In genomic region chr14:44029933-44030332, GRCh38 we compare ENCODE assay signal across 23 cellular contexts.
DNase-seq lines count a peak whose midpoint lies in the region; ATAC-seq and TF ChIP-seq lines count a peak whose summit lies in the region.
"Had no signal": no experiment of that assay in that cellular context is flagged by ENCODE, and none has a peak within 500 bp of the region (broad histone marks: within the 10 kb centered on the region; RNA-seq: fewer than 3 reads in every experiment).

No MANE protein-coding gene starts in this region.

- peak; percentile 63 for DNase-seq in SIG-M5 treated with dmso at 0.1 percent for 504 hours (lab: John Stamatoyannopoulos, UW; ENCODE audit: unreplicated experiment)
- DNase-seq in SIG-M5 (lab: John Stamatoyannopoulos, UW), result no peak
- DNase-seq in SK-MEL-5 (ENCODE audit: low read depth, low spot score), result peak; percentile 10
- peak; percentile 8 for DNase-seq in fibroblast of the aortic adventitia (ENCODE audit: low read depth)
- peak; percentile 39 for DNase-seq in skeletal muscle cell (ENCODE audit: low read depth)
- no peak for DNase-seq in activated naive CD8-positive, alpha-beta T cell treated with anti-CD3 and anti-CD28 coated beads for 36 hours
- DNase-seq: 8988T; activated CD4-positive, alpha-beta memory T cell treated with anti-CD3 and anti-CD28 coated beads, Interleukin-2, amount 10 ng/mL, durations not matched to agents 7 days and 5 days; activated CD4-positive, CD25-positive, alpha-beta regulatory T cell; activated T-cell treated with anti-CD3 and anti-CD28 coated beads for 4 hours; amniotic stem cell; COR-L47; NCI-H187; NCI-H774; PC-3; SK-N-SH; stimulated activated CD8-positive, alpha-beta memory T cell treated with anti-CD3 and anti-CD28 coated beads, Interleukin-4, amount 100 ng/mL, for 48 hours had no signal

- H3K4me1 Mint-ChIP-seq in activated naive CD8-positive, alpha-beta T cell treated with anti-CD3 and anti-CD28 coated beads for 36 hours, result no peaks in the 10 kb centered on the region
- H3K4me1 Mint-ChIP-seq: activated CD4-positive, alpha-beta memory T cell treated with anti-CD3 and anti-CD28 coated beads, Interleukin-2, amount 10 ng/mL, durations not matched to agents 7 days and 5 days; B cell; central memory CD8-positive, alpha-beta T cell had no signal

- no peaks in the 10 kb centered on the region for H3K36me3 Mint-ChIP-seq in activated naive CD8-positive, alpha-beta T cell treated with anti-CD3 and anti-CD28 coated beads for 36 hours

- H3K27ac Mint-ChIP-seq in activated naive CD8-positive, alpha-beta T cell treated with anti-CD3 and anti-CD28 coated beads for 36 hours, result no peak overlapping the region
- H3K27ac Mint-ChIP-seq: activated CD4-positive, alpha-beta memory T cell treated with anti-CD3 and anti-CD28 coated beads, Interleukin-2, amount 10 ng/mL, durations not matched to agents 7 days and 5 days; B cell had no signal

- no peak for ATAC-seq in HG03095 (IDR thresholded peaks at IDR 0.05; ENCODE audit: unreplicated experiment)
- no peak for ATAC-seq in GM21717 (IDR thresholded peaks at IDR 0.05; ENCODE audit: unreplicated experiment)
- ATAC-seq: PC-3 had no signal

- no peaks in the 10 kb centered on the region for H3K27me3 Mint-ChIP-seq in activated naive CD8-positive, alpha-beta T cell treated with anti-CD3 and anti-CD28 coated beads for 36 hours
- H3K27me3 Mint-ChIP-seq: activated CD4-positive, alpha-beta memory T cell treated with anti-CD3 and anti-CD28 coated beads, Interleukin-2, amount 10 ng/mL, durations not matched to agents 7 days and 5 days; B cell; central memory CD8-positive, alpha-beta T cell had no signal

- in situ Hi-C loops in SK-MEL-5 (cut with HindIII; ENCODE audit: low pct_unique_long_range_greater_than_20kb, low sequenced_read_pairs), result no loop called here

- no peak overlapping the region for H3K4me3 ChIP-seq in fibroblast of the aortic adventitia (ENCODE audit: low read depth, low read length)
- H3K4me3 ChIP-seq in skeletal muscle cell (ENCODE audit: low read depth, low read length), result no peak overlapping the region
- H3K4me3 ChIP-seq: HAP-1, heart left ventricle had no signal

- no peak for TF ChIP-seq CTCF in fibroblast of the aortic adventitia (IDR thresholded peaks at IDR 0.05; ENCODE audit: insufficient read depth, low read length)

- H3K4me3 Mint-ChIP-seq in activated naive CD8-positive, alpha-beta T cell treated with anti-CD3 and anti-CD28 coated beads for 36 hours, result no peak overlapping the region
- H3K4me3 Mint-ChIP-seq: activated CD4-positive, alpha-beta memory T cell treated with anti-CD3 and anti-CD28 coated beads, Interleukin-2, amount 10 ng/mL, durations not matched to agents 7 days and 5 days; B cell; central memory CD8-positive, alpha-beta T cell had no signal

- H3K9me3 Mint-ChIP-seq in activated naive CD8-positive, alpha-beta T cell treated with anti-CD3 and anti-CD28 coated beads for 36 hours, result peaks cover 2% of the 10 kb centered on the region

Comparison
In these comparisons a context has a peak if more than half of its experiments do, and no peak if none do; other contexts are left out.
1. DNase-seq: peak in SIG-M5 treated with dmso at 0.1 percent for 504 hours (single experiment), SK-MEL-5 (single experiment), fibroblast of the aortic adventitia (single experiment) and skeletal muscle cell (single experiment); none in SIG-M5 (single experiment) and activated naive CD8-positive, alpha-beta T cell treated with anti-CD3 and anti-CD28 coated beads for 36 hours (single experiment).